ENCODE assay signal across 8 cellular contexts in genomic region chr16:19086322-19087199, GRCh38. TPM values are rescaled to one million over a fixed set of nuclear protein-coding genes. Genes with fewer than 3 reads are reported as not detected.
DNase-seq lines count a peak whose midpoint lies in the region; ATAC-seq and TF ChIP-seq lines count a peak whose summit lies in the region.

No MANE protein-coding gene starts in this region.

- H3K36me3 ChIP-seq in MM.1S (replicated peaks; ENCODE audit: insufficient read depth, low read length), result no peaks in the 10 kb centered on the region
- peaks cover 2% of the 10 kb centered on the region for H3K36me3 ChIP-seq in SK-N-MC (ENCODE audit: insufficient read depth, low read length)
- H3K36me3 ChIP-seq in ovary, result no peaks in the 10 kb centered on the region
- H3K36me3 ChIP-seq in thoracic aorta, result no peaks in the 10 kb centered on the region

- H3K27me3 ChIP-seq in MM.1S (replicated peaks; ENCODE audit: insufficient read depth, low read length), result no peaks in the 10 kb centered on the region
- H3K27me3 ChIP-seq in ovary, result no peaks in the 10 kb centered on the region
- no peaks in the 10 kb centered on the region for H3K27me3 ChIP-seq in thoracic aorta (replicated peaks; ENCODE audit: insufficient read depth)

- H3K9me3 Mint-ChIP-seq in activated naive CD4-positive, alpha-beta T cell treated with anti-CD3 and anti-CD28 coated beads, Interleukin-2, amount 50 U/mL, for 24 hours, result no peaks in the 10 kb centered on the region

- H3K27ac Mint-ChIP-seq in activated naive CD4-positive, alpha-beta T cell treated with anti-CD3 and anti-CD28 coated beads, Interleukin-2, amount 50 U/mL, for 24 hours, result no peak overlapping the region

- WGBS in ovary, 3 donors, result 4 to 5% (median 5%) methylated on average over 49 to 52 of the region's 52 CpGs

- TF ChIP-seq CTCF in MM.1S (IDR thresholded peaks at IDR 0.05; ENCODE audit: low read length) (peak; percentile 97), ovary (IDR thresholded peaks at IDR 0.05) (peak; percentile 95 to 97 (median 96)), thoracic aorta (IDR thresholded peaks at IDR 0.05) (peak; percentile 98)

- H3K4me3 Mint-ChIP-seq in activated naive CD4-positive, alpha-beta T cell treated with anti-CD3 and anti-CD28 coated beads, Interleukin-2, amount 50 U/mL, for 24 hours, result peak overlapping the region; percentile 66

- H3K4me3 ChIP-seq in MM.1S (ENCODE audit: low read length) (peak overlapping the region; percentile 57), SK-N-MC (peak overlapping the region; percentile 60), ovary (peak overlapping the region; percentile 15), thoracic aorta (peak overlapping the region; percentile 71)

- H3K4me1 ChIP-seq in MM.1S (ENCODE audit: low read length) (no peaks in the 10 kb centered on the region), ovary (ENCODE audit: insufficient read depth) (no peaks in the 10 kb centered on the region), thoracic aorta (ENCODE audit: control insufficient read depth in 1 of 2, low read depth in 2 of 2) (peaks cover 0 to 9% of the 10 kb centered on the region in 2 donors)

- intact Hi-C loops in head of caudate nucleus (cut with DNase I), result loop anchor here (5.0 kb wide), 2 partner anchors 291 to 416 kb away; no protein-coding TSS in a partner anchor
- intact Hi-C loops in ovary (cut with DNase I), result loop anchor here (5.0 to 10.0 kb wide), 4 partner anchors 286 to 418 kb away; no protein-coding TSS in a partner anchor

- H3K36me3 Mint-ChIP-seq in activated naive CD4-positive, alpha-beta T cell treated with anti-CD3 and anti-CD28 coated beads, Interleukin-2, amount 50 U/mL, for 24 hours, result peaks cover 4% of the 10 kb centered on the region

- DNase-seq in DMS53 (lab: John Stamatoyannopoulos, UW) (peak; percentile 98), MM.1S (peak; percentile 83), SK-N-MC (ENCODE audit: low read depth, low spot score) (no peak), head of caudate nucleus (peak; percentile 63 to 94 (median 85)), ovary (peak; percentile 61 to 87 (median 79)), thoracic aorta (ENCODE audit: low spot score) (peak; percentile 41)

- H3K9me3 ChIP-seq in MM.1S (replicated peaks; ENCODE audit: insufficient read depth, low read length) (no peaks in the 10 kb centered on the region), SK-N-MC (ENCODE audit: low read depth, low read length) (no peaks in the 10 kb centered on the region), ovary (no peaks in the 10 kb centered on the region), thoracic aorta (no peaks in the 10 kb centered on the region)

- TF ChIP-seq EP300 in ovary (IDR thresholded peaks at IDR 0.05), result no peak

- no peaks in the 10 kb centered on the region for H3K9me2 ChIP-seq in MM.1S (replicated peaks; ENCODE audit: insufficient read depth, low read length)

- H2AFZ ChIP-seq in MM.1S (ENCODE audit: low read length), result peak overlapping the region; percentile 96

- H3K79me2 ChIP-seq in MM.1S (ENCODE audit: low read length), result no peaks in the 10 kb centered on the region

- peak overlapping the region; percentile 97 for H3K4me2 ChIP-seq in MM.1S (ENCODE audit: low read depth, low read length)

- peaks cover 3% of the 10 kb centered on the region for H3K4me1 Mint-ChIP-seq in activated naive CD4-positive, alpha-beta T cell treated with anti-CD3 and anti-CD28 coated beads, Interleukin-2, amount 50 U/mL, for 24 hours

- H3K9ac ChIP-seq in MM.1S (ENCODE audit: low read length), result peak overlapping the region; percentile 40; the same call in 1 of the 2 replicates
- H3K9ac ChIP-seq in SK-N-MC (ENCODE audit: insufficient read length), result no peak overlapping the region

- H3K27me3 Mint-ChIP-seq in activated naive CD4-positive, alpha-beta T cell treated with anti-CD3 and anti-CD28 coated beads, Interleukin-2, amount 50 U/mL, for 24 hours, result peaks cover 1% of the 10 kb centered on the region

- no peak for TF ChIP-seq POLR2A in ovary (IDR thresholded peaks at IDR 0.05)

- H3K27ac ChIP-seq in MM.1S (ENCODE audit: low read length), result no peak overlapping the region
- H3K27ac ChIP-seq in SK-N-MC, result no peak overlapping the region
- no peak overlapping the region for H3K27ac ChIP-seq in ovary
- no peak overlapping the region for H3K27ac ChIP-seq in thoracic aorta

- no peaks in the 10 kb centered on the region for H4K20me1 ChIP-seq in MM.1S (ENCODE audit: insufficient read depth, low read length)

- ATAC-seq in GM21786 (IDR thresholded peaks at IDR 0.05; ENCODE audit: unreplicated experiment) (peak; percentile 65), thoracic aorta (ENCODE audit: insufficient number of reproducible peaks, low FRiP score, low read depth) (peak; percentile 22)

- no peaks in the 10 kb centered on the region for H3F3A ChIP-seq in MM.1S (ENCODE audit: insufficient read depth, low read length)

RNA-seq across cellular contexts. Expression of gene COQ7, which starts 19.1 kb away (rescaled TPM):
- total RNA-seq in ovary, result 10 to 100 TPM; 23.4 to 39.9 (median 32.9) TPM
- 10 to 100 TPM; 19.5 to 23.5 TPM for polyA plus RNA-seq in ovary
- total RNA-seq in thoracic aorta, result 10 to 100 TPM; 15.4 to 18.3 TPM

RNA-seq across cellular contexts. Expression of gene ITPRIPL2, which starts 27.2 kb away (rescaled TPM):
- total RNA-seq in ovary (10 to 100 TPM; 28.7 to 58.5 (median 46.8) TPM), thoracic aorta (100 to 1,000 TPM; 113 to 118 TPM)
- 10 to 100 TPM; 11.4 to 34.8 TPM for polyA plus RNA-seq in ovary

Comparison
In these comparisons a context has a peak if more than half of its experiments do, and no peak if none do; other contexts are left out.
1. H3K4me3 ChIP-seq: peak in every context shown above with its lines; median percentile 71 in thoracic aorta; 60 in SK-N-MC; 57 in MM.1S; 15 in ovary.